ENCODE assay signal across 12 cellular contexts in genomic region chr3:188780188-188781147, GRCh38.
A peak's percentile ranks its signal among the peaks of the same experiment; 100 is the strongest.
DNase-seq lines count a peak whose midpoint lies in the region; ATAC-seq and TF ChIP-seq lines count a peak whose summit lies in the region.
"Had no signal": no experiment of that assay in that cellular context is flagged by ENCODE, and none has a peak within 500 bp of the region (broad histone marks: within the 10 kb centered on the region; RNA-seq: fewer than 3 reads in every experiment).

No MANE protein-coding gene starts in this region.

- intact Hi-C loops in CD14-positive monocyte (cut with micrococcal nuclease) (no loop called here), heart left ventricle (cut with DNase I) (no loop called here)

- peaks cover 19% of the 10 kb centered on the region for H4K20me1 ChIP-seq in smooth muscle cell (ENCODE audit: low read depth)

- no peaks in the 10 kb centered on the region for H3K9me3 ChIP-seq in adipocyte (ENCODE audit: control insufficient read depth, low read length)
- no peaks in the 10 kb centered on the region for H3K9me3 ChIP-seq in heart left ventricle
- no peaks in the 10 kb centered on the region for H3K9me3 ChIP-seq in smooth muscle cell (replicated peaks; ENCODE audit: low read depth)
- H3K9me3 ChIP-seq: neutrophil had no signal

- no peaks in the 10 kb centered on the region for H3F3A ChIP-seq in smooth muscle cell (ENCODE audit: low read depth)

- H3K79me2 ChIP-seq in smooth muscle cell (ENCODE audit: low read depth) = peaks cover 9% of the 10 kb centered on the region

- H3K36me3 ChIP-seq in adipocyte (ENCODE audit: control insufficient read depth, insufficient read depth, low read length, severe bottlenecking) (no peaks in the 10 kb centered on the region), heart left ventricle (no peaks in the 10 kb centered on the region), smooth muscle cell (ENCODE audit: low read depth) (no peaks in the 10 kb centered on the region)
- H3K36me3 ChIP-seq: cardiac muscle cell, neutrophil had no signal

- H3K27ac Mint-ChIP-seq in CD14-positive monocyte = peak overlapping the region; percentile 74 to 89 (median 86)
- H3K27ac Mint-ChIP-seq: T-helper 1 cell treated with Interleukin-12 subunit alpha and Interleukin-12 subunit beta and Interleukin-4 antibody, amounts not matched to agents 30 μg/mL and 1 μg/mL, for 36 hours had no signal

- H3K36me3 Mint-ChIP-seq in CD14-positive monocyte = peaks cover 0 to 2% of the 10 kb centered on the region in 2 donors

- TF ChIP-seq POLR2A in heart left ventricle (IDR thresholded peaks at IDR 0.05) = no peak

- H3K9ac ChIP-seq in adipocyte (ENCODE audit: low read length) = peak overlapping the region; percentile 74
- no peak overlapping the region for H3K9ac ChIP-seq in smooth muscle cell (ENCODE audit: low read depth)

- H3K27me3 Mint-ChIP-seq in CD14-positive monocyte (ENCODE audit: low read depth in 3 of 3) = no peaks in the 10 kb centered on the region

- peak overlapping the region in 1 of 2 donors; percentile 55 for H3K4me3 Mint-ChIP-seq in CD14-positive monocyte
- H3K4me3 Mint-ChIP-seq: T-helper 1 cell treated with Interleukin-12 subunit alpha and Interleukin-12 subunit beta and Interleukin-4 antibody, amounts not matched to agents 30 μg/mL and 1 μg/mL, for 36 hours had no signal

- ATAC-seq in heart left ventricle (peak; percentile 52 to 92 (median 67)), GM19463 (IDR thresholded peaks at IDR 0.05; ENCODE audit: unreplicated experiment) (no peak), GM18517 (IDR thresholded peaks at IDR 0.05; ENCODE audit: unreplicated experiment) (no peak)

- H3K4me1 Mint-ChIP-seq in CD14-positive monocyte = peaks cover 33% of the 10 kb centered on the region

- H3K27ac ChIP-seq in heart left ventricle = peak overlapping the region in 11 of 12 donors; percentile 17 to 87 (median 54)
- no peak overlapping the region for H3K27ac ChIP-seq in smooth muscle cell (ENCODE audit: low read depth)
- H3K27ac ChIP-seq: cardiac muscle cell, neutrophil had no signal

- no peak overlapping the region for H2AFZ ChIP-seq in smooth muscle cell (ENCODE audit: low read depth)

- WGBS in heart left ventricle, 4 donors = 71 to 75% (median 72%) methylated on average over 5 of the region's 5 CpGs
- WGBS in smooth muscle cell (ENCODE audit: low lambda C conversion rate) = 90% methylated on average over 5 of the region's 5 CpGs

- H3K4me1 ChIP-seq in adipocyte (ENCODE audit: control insufficient read depth, insufficient read depth, low read length) = peaks cover 52% of the 10 kb centered on the region
- peaks cover 5 to 74% (median 27%) of the 10 kb centered on the region in 12 donors for H3K4me1 ChIP-seq in heart left ventricle
- H3K4me1 ChIP-seq in smooth muscle cell (ENCODE audit: low read depth) = no peaks in the 10 kb centered on the region

- DNase-seq in CD14-positive monocyte (ENCODE audit: low spot score) (peak; percentile 50), adipocyte (ENCODE audit: low read depth) (peak; percentile 26), heart left ventricle (peak in 2 of 5 donors; percentile 34 to 39), renal cortical epithelial cell (ENCODE audit: low read depth) (peak; percentile 92), smooth muscle cell (lab: John Stamatoyannopoulos, UW; ENCODE audit: unreplicated experiment) (no peak), occipital lobe (lab: John Stamatoyannopoulos, UW) (no peak)
- DNase-seq: NCI-H510A treated with DMSO at 0.1 percent for 48 hours had no signal

- H3K4me3 ChIP-seq in adipocyte (ENCODE audit: low read length) = peak overlapping the region; percentile 67
- no peak overlapping the region for H3K4me3 ChIP-seq in heart left ventricle
- H3K4me3 ChIP-seq in smooth muscle cell = no peak overlapping the region
- H3K4me3 ChIP-seq: cardiac muscle cell had no signal

- H3K27me3 ChIP-seq in adipocyte (replicated peaks; ENCODE audit: control insufficient read depth, insufficient read depth, low read length) = no peaks in the 10 kb centered on the region
- no peaks in the 10 kb centered on the region for H3K27me3 ChIP-seq in heart left ventricle
- H3K27me3 ChIP-seq in smooth muscle cell (ENCODE audit: low read depth) = no peaks in the 10 kb centered on the region
- H3K27me3 ChIP-seq: cardiac muscle cell, neutrophil had no signal

- H3K9me3 Mint-ChIP-seq in CD14-positive monocyte = peaks cover 0 to 3% (median 0%) of the 10 kb centered on the region in 7 donors
- H3K9me3 Mint-ChIP-seq: T-helper 1 cell treated with Interleukin-12 subunit alpha and Interleukin-12 subunit beta and Interleukin-4 antibody, amounts not matched to agents 30 μg/mL and 1 μg/mL, for 36 hours had no signal

- H3K4me2 ChIP-seq in smooth muscle cell = no peak overlapping the region

- TF ChIP-seq CTCF in CD14-positive monocyte (IDR thresholded peaks at IDR 0.05) (no peak), heart left ventricle (IDR thresholded peaks at IDR 0.05) (no peak), smooth muscle cell (IDR thresholded peaks at IDR 0.05; ENCODE audit: borderline replicate concordance, insufficient read depth, poor library complexity, severe bottlenecking) (no peak)

Comparison
In these comparisons a context has a peak if more than half of its experiments do, and no peak if none do; other contexts are left out.
1. DNase-seq: peak in CD14-positive monocyte (single experiment), adipocyte (single experiment) and renal cortical epithelial cell (single experiment); none in smooth muscle cell (single experiment) and occipital lobe (single experiment).
2. ATAC-seq: peak in heart left ventricle (4 of 4); none in GM19463 (single experiment) and GM18517 (single experiment).